ENCODE assay signal across 19 cellular contexts in the genomic region with DNA sequence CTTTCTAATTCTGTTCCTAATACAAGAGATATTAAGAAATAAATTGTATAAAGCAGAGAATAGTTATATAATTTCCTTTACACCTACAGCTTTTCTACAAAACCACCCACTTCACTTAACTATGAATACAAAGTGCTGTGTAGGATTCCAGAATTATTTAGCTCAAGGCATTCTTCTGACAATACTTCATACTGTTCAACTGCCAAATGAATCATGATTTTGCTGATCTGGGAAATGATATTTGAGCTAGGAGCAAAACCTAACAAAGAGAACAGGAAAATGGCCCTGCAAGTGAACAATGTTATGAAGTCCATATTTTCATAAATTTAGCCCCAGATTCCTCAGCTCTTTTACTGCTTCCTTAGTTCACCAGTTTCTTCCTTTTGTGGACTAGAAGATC. TPM values are rescaled to one million over a fixed set of nuclear protein-coding genes. Genes with fewer than 3 reads are reported as not detected.
DNase-seq lines count a peak whose midpoint lies in the region; ATAC-seq, FAIRE-seq and TF ChIP-seq lines count a peak whose summit lies in the region.
"Had no signal": no experiment of that assay in that cellular context is flagged by ENCODE, and none has a peak within 500 bp of the region (broad histone marks: within the 10 kb centered on the region; RNA-seq: fewer than 3 reads in every experiment).

No MANE protein-coding gene starts in this region.

- intact Hi-C loops in left ventricle myocardium inferior (cut with micrococcal nuclease): loop anchor here (10.0 kb wide), 1 partner anchor 738 kb away; the partner anchor contains the start of gene ARL2BP
- intact Hi-C loops in right cardiac atrium (cut with DNase I): no loop called here
- intact Hi-C loops in vagina (cut with DNase I): no loop called here

- TF ChIP-seq POLR2A in vagina (IDR thresholded peaks at IDR 0.05): no peak

- TF ChIP-seq CTCF in left ventricle myocardium inferior (IDR thresholded peaks at IDR 0.05; ENCODE audit: borderline replicate concordance): no peak
- no peak for TF ChIP-seq CTCF in bronchial epithelial cell (IDR thresholded peaks at IDR 0.05; ENCODE audit: insufficient read depth, low read length, severe bottlenecking)
- no peak for TF ChIP-seq CTCF in vagina (IDR thresholded peaks at IDR 0.05)
- TF ChIP-seq CTCF in GM10266 (IDR thresholded peaks at IDR 0.05; ENCODE audit: control insufficient read depth, insufficient read depth, low read depth, missing control alignments): no peak

- H3K27me3 ChIP-seq in left ventricle myocardium inferior (ENCODE audit: low read depth) (no peaks in the 10 kb centered on the region), right cardiac atrium (ENCODE audit: control insufficient read depth, insufficient read depth) (no peaks in the 10 kb centered on the region), bronchial epithelial cell (ENCODE audit: control insufficient read depth, insufficient read depth, low read length) (no peaks in the 10 kb centered on the region), vagina (no peaks in the 10 kb centered on the region)

- FAIRE-seq in bronchial epithelial cell (lab: Jason Lieb, UNC): no peak
- FAIRE-seq: GM12878 had no signal

- peaks cover 96% of the 10 kb centered on the region for H3K36me3 ChIP-seq in left ventricle myocardium inferior
- peaks cover 7% of the 10 kb centered on the region for H3K36me3 ChIP-seq in bronchial epithelial cell (ENCODE audit: control insufficient read depth, insufficient read depth, low read length)
- peaks cover 0 to 77% of the 10 kb centered on the region in 2 donors for H3K36me3 ChIP-seq in vagina

- ATAC-seq in right cardiac atrium: no peak
- no peak for ATAC-seq in GM21529 (IDR thresholded peaks at IDR 0.05; ENCODE audit: unreplicated experiment)
- ATAC-seq: GM12878; natural killer cell treated with Interleukin-12 subunit alpha and Interleukin-12 subunit beta and Interleukin-15 and Interleukin-18, amount 100 ng/mL, for 72 hours; T-cell had no signal

- H3K9me3 ChIP-seq in left ventricle myocardium inferior (replicated peaks): no peaks in the 10 kb centered on the region
- H3K9me3 ChIP-seq in right cardiac atrium (ENCODE audit: control insufficient read depth, low read length): no peaks in the 10 kb centered on the region
- no peaks in the 10 kb centered on the region for H3K9me3 ChIP-seq in vagina

- H3K4me3 ChIP-seq in left ventricle myocardium inferior (no peak overlapping the region), right cardiac atrium (ENCODE audit: low read length) (no peak overlapping the region), bronchial epithelial cell (ENCODE audit: low read depth, low read length) (no peak overlapping the region), vagina (no peak overlapping the region)
- H3K4me3 ChIP-seq: GM12878, skin epidermis had no signal

- DNase-seq in left ventricle myocardium inferior (no peak), right cardiac atrium (no peak), bronchial epithelial cell (ENCODE audit: low read depth) (peak; percentile 53), inferior parietal cortex (ENCODE audit: extremely low spot score) (peak; percentile 32), vagina (ENCODE audit: extremely low spot score in 2 of 2) (no peak), GM10266 (ENCODE audit: extremely low spot score) (no peak), NCI-H146 treated with DMSO at 0.1 percent for 48 hours (lab: John Stamatoyannopoulos, UW; ENCODE audit: unreplicated experiment) (no peak)
- DNase-seq: 8988T; activated CD4-positive, alpha-beta T cell treated with anti-CD3 and anti-CD28 coated beads for 48 hours; activated effector memory CD4-positive, alpha-beta T cell treated with Interleukin-2 at 50 U/mL for 16 hours; DMS153; glutamatergic neuron; NCI-H2171 treated with DMSO at 0.1 percent for 48 hours; T-cell had no signal

- H3K4me1 ChIP-seq in left ventricle myocardium inferior: peaks cover 7% of the 10 kb centered on the region
- H3K4me1 ChIP-seq in right cardiac atrium (ENCODE audit: control insufficient read depth, insufficient read depth, low read length): no peaks in the 10 kb centered on the region
- H3K4me1 ChIP-seq in vagina: peaks cover 7% of the 10 kb centered on the region

- H3K27ac ChIP-seq in left ventricle myocardium inferior (replicated peaks) (peak overlapping the region; percentile 25), right cardiac atrium (ENCODE audit: low read length) (no peak overlapping the region), vagina (peak overlapping the region; percentile 18)

RNA-seq across cellular contexts. Expression of gene BBS2, which starts 12.9 kb away (rescaled TPM):
- 48.7 TPM for total RNA-seq in left ventricle myocardium inferior
- 10 to 100 TPM; 31.4 to 55.9 (median 39.8) TPM for total RNA-seq in right cardiac atrium
- 37.7 TPM for polyA plus RNA-seq in right cardiac atrium
- 31.6 and 46.6 TPM in 2 replicates for total RNA-seq in bronchial epithelial cell
- total RNA-seq in vagina: 89.9 TPM

RNA-seq across cellular contexts. Expression of gene OGFOD1, which starts 55.6 kb away (rescaled TPM):
- total RNA-seq in left ventricle myocardium inferior (35.4 TPM), right cardiac atrium (10 to 100 TPM; 28.4 to 32.8 (median 30.2) TPM), bronchial epithelial cell (30.0 and 63.5 TPM in 2 replicates), vagina (14.5 TPM)
- polyA plus RNA-seq in right cardiac atrium: 15.5 TPM

RNA-seq across cellular contexts. Expression of gene NUDT21, which starts 55.8 kb away (rescaled TPM):
- total RNA-seq in left ventricle myocardium inferior: 59.5 TPM
- 10 to 100 TPM; 72.9 to 80.7 (median 75.2) TPM for total RNA-seq in right cardiac atrium
- 23.0 TPM for polyA plus RNA-seq in right cardiac atrium
- total RNA-seq in bronchial epithelial cell: 41.5 and 45.8 TPM in 2 replicates
- total RNA-seq in vagina: 38.1 TPM

RNA-seq across cellular contexts. Expression of gene MT4, which starts 57.9 kb away (rescaled TPM):
- total RNA-seq in left ventricle myocardium inferior (not detected), right cardiac atrium (not detected), bronchial epithelial cell (not detected in 2 replicates), vagina (25.8 TPM)
- polyA plus RNA-seq in right cardiac atrium: not detected
- total RNA-seq: cerebellum; GM12878; natural killer cell treated with Interleukin-12 subunit alpha and Interleukin-12 subunit beta and Interleukin-15 and Interleukin-18, amount 100 ng/mL, for 72 hours; T-cell had no signal
- polyA plus RNA-seq: GM12878 had no signal

Comparison
In these comparisons a context has a peak if more than half of its experiments do, and no peak if none do; other contexts are left out.
1. DNase-seq: peak in bronchial epithelial cell (single experiment) and inferior parietal cortex (single experiment); none in left ventricle myocardium inferior (single experiment), right cardiac atrium (0 of 3), vagina (0 of 2), GM10266 (single experiment) and NCI-H146 treated with DMSO at 0.1 percent for 48 hours (single experiment).